Comparison of ENCODE assay signal across 8 cellular contexts in the genomic region with DNA sequence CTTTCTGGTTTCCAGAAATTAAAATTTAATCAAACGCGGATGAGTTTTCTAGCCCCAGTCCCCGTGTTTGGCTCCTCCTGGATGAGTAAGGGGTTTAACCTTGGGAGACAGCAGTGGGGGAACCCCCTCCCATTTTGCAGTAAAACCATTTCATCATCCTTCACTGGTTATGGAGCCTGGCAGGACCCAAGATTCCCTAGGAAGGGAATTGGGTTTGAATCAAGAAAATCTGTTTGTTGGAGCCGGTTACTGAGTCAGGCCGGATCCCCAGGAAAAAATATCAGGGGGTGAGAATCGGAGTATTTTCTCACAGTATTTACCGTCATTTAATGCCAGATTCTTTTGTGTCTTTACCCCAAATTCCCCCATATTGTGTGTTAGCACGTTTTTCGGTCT. TPM values are rescaled to one million over a fixed set of nuclear protein-coding genes. Genes with fewer than 3 reads are reported as not detected.
DNase-seq lines count a peak whose midpoint lies in the region; ATAC-seq and TF ChIP-seq lines count a peak whose summit lies in the region.

No MANE protein-coding gene starts in this region.

- H3K4me2 ChIP-seq in OCI-LY7 (ENCODE audit: low read length) (peak overlapping the region; percentile 88), parathyroid adenoma (ENCODE audit: low read length) (peak overlapping the region; percentile 82)

- H3K27ac ChIP-seq in OCI-LY7 (ENCODE audit: low read depth, low read length, poor library complexity, severe bottlenecking), result peak overlapping the region; percentile 78
- peak overlapping the region; percentile 73 for H3K27ac ChIP-seq in parathyroid adenoma

- TF ChIP-seq CTCF in OCI-LY7 (conservative IDR thresholded peaks at IDR 0.05; ENCODE audit: low read length) (peak; percentile 7; the same call in 1 of the 2 replicates), epithelial cell of esophagus (IDR thresholded peaks at IDR 0.05; ENCODE audit: insufficient read depth, low read depth, low read length, missing control alignments) (no peak), parathyroid adenoma (IDR thresholded peaks at IDR 0.05) (no peak)

- peak overlapping the region; percentile 92 for H3K4me3 ChIP-seq in OCI-LY7 (ENCODE audit: low read depth, low read length, poor library complexity, severe bottlenecking)
- H3K4me3 ChIP-seq in epithelial cell of esophagus (ENCODE audit: low read length), result peak overlapping the region; percentile 97
- peak overlapping the region; percentile 84 for H3K4me3 ChIP-seq in parathyroid adenoma (ENCODE audit: low read depth, low read length)

- CTCF ChIA-PET in OCI-LY7 (lab: Charles Lee; ENCODE audit: unreplicated experiment), result no interaction called here

- DNase-seq in EL, result peak; percentile 8
- no peak for DNase-seq in OCI-LY7 (ENCODE audit: low spot score)
- DNase-seq in epithelial cell of esophagus (ENCODE audit: low read depth), result no peak
- DNase-seq in NCI-H510A treated with DMSO at 0.1 percent for 48 hours (lab: John Stamatoyannopoulos, UW), result no peak
- DNase-seq in amygdala (lab: John Stamatoyannopoulos, UW), result no peak

- intact Hi-C loops in OCI-LY7 (cut with micrococcal nuclease; ENCODE audit: unreplicated experiment), result loop anchor here (2.0 to 5.0 kb wide), 2 partner anchors 25 to 81 kb away; partner anchors contain the start of genes PABPC1L and STK4

- H3K36me3 ChIP-seq in OCI-LY7 (ENCODE audit: insufficient read depth, low read length) (peaks cover 45% of the 10 kb centered on the region), parathyroid adenoma (ENCODE audit: control insufficient read depth, insufficient read depth, low read length) (no peaks in the 10 kb centered on the region)

- ATAC-seq in GM18867 (IDR thresholded peaks at IDR 0.05; ENCODE audit: unreplicated experiment), result no peak
- no peak for ATAC-seq in HG03280 (IDR thresholded peaks at IDR 0.05; ENCODE audit: unreplicated experiment)

- peaks cover 57% of the 10 kb centered on the region for H3K79me2 ChIP-seq in OCI-LY7 (ENCODE audit: insufficient read depth, low read depth, low read length)
- H3K79me2 ChIP-seq in parathyroid adenoma, result peaks cover 46% of the 10 kb centered on the region

- H3K4me1 ChIP-seq in OCI-LY7 (ENCODE audit: insufficient read depth, low read length, poor library complexity, severe bottlenecking), result peaks cover 42% of the 10 kb centered on the region
- peaks cover 15% of the 10 kb centered on the region for H3K4me1 ChIP-seq in parathyroid adenoma

- H3K9me2 ChIP-seq in OCI-LY7 (ENCODE audit: insufficient read depth, low read length), result no peaks in the 10 kb centered on the region

- peaks cover 42% of the 10 kb centered on the region for H4K20me1 ChIP-seq in OCI-LY7 (ENCODE audit: insufficient read depth, low read length)

- BruUV-seq in OCI-LY7 (replicated peaks; lab: Mats Ljungman, UMichigan), result no TSS peak

- H3K27me3 ChIP-seq in parathyroid adenoma (ENCODE audit: control insufficient read depth, insufficient read depth, low read length), result no peaks in the 10 kb centered on the region

- H3K9ac ChIP-seq in parathyroid adenoma, result peak overlapping the region; percentile 22

- H3K9me3 ChIP-seq in OCI-LY7 (ENCODE audit: low read length) (no peaks in the 10 kb centered on the region), parathyroid adenoma (ENCODE audit: control insufficient read depth, low read length) (no peaks in the 10 kb centered on the region)

- no peak overlapping the region for H2AFZ ChIP-seq in OCI-LY7 (ENCODE audit: low read length)
- H2AFZ ChIP-seq in parathyroid adenoma, result peak overlapping the region; percentile 80

- POLR2A ChIA-PET in OCI-LY7 (lab: Charles Lee), result no interaction called here

RNA-seq across cellular contexts. Expression of gene YWHAB, which starts 0.8 kb away (rescaled TPM):
- total RNA-seq in OCI-LY7 (2014; rRNA removed; shearing (Covaris generic)), result 60.5 and 72.8 TPM in 2 replicates
- 245 and 256 TPM in 2 replicates for total RNA-seq in OCI-LY7 (2022)

RNA-seq across cellular contexts. Expression of gene PABPC1L, which starts 23.6 kb away (rescaled TPM):
- 48.8 and 58.7 TPM in 2 replicates for total RNA-seq in OCI-LY7 (2014; rRNA removed; shearing (Covaris generic))
- total RNA-seq in OCI-LY7 (2022), result 171 and 203 TPM in 2 replicates
